In the genomic region with DNA sequence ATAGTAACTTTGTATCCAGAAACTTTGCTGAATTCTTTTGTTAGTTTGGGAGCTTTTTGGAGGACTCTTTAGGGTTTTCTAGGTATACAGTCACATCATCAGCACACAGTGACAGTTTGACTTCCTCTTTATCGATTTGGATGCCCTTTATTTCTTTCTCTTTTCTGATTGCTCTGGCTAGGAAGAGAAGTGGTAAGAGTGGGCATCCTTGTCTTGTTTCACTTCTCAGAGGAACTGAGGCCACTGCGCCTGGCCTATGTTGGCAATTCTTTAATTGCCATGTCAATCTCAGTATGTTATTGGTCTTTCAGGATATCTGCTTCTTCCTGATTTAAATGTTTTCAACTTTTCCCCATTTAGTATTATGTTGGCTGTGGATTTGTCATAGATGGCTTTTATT, we compare ENCODE assay signal across 8 cellular contexts.
"Had no signal": no experiment of that assay in that cellular context is flagged by ENCODE, and none has a peak within 500 bp of the region (broad histone marks: within the 10 kb centered on the region; RNA-seq: fewer than 3 reads in every experiment).

No MANE protein-coding gene starts in this region.

- DNase-seq: H9, HCEC 1CT, KBM-7 had no signal

- H3K4me2 ChIP-seq: GM23338 had no signal

- H3K27ac Mint-ChIP-seq: GM23338, H9, IgD-negative memory B cell had no signal

- FAIRE-seq: H1, H54, HTR-8/SVneo had no signal

- H3K27me3 Mint-ChIP-seq: IgD-negative memory B cell had no signal

- ATAC-seq: GM23338 had no signal

- H3K4me1 Mint-ChIP-seq: GM23338, H9 had no signal

- H3K4me3 ChIP-seq: GM23338 had no signal

- H2AFZ ChIP-seq: GM23338 had no signal

- H3K4me3 Mint-ChIP-seq: GM23338, H9 had no signal
